In the genomic region with DNA sequence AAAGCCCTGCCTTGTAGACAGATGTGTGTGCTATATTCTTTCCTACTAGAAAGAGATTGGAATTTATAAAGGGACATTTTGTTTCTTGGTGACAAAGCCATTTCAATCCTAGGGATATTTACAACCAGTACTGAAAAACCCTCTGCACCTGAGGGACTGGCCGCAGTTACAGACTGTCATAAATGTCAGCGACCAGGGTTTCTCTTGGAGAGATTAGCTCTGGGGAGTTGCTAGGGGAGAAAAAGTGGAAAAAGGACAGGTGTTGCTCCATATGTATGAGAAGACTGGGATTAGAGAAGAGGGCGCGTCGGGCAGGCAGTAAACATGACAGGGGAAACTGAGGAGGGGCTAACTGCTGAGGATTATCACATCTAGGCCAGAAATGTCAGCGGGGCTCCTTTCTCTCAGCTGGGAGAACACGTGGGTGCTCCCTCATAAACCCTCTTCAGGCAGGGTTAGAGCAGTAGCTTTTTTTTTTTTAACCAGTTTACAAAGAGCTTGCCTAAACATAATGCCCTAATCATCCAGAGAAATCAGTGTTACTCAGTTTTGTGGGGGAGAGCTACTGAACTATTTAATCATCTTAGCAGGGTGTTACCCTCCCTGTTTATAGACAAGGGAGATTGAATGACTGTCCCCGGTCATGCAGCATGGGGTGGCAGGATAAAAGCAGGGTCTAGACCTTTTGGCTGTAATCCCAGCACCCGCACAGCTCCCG, we compare ENCODE assay signal across 14 cellular contexts. TPM values are rescaled to one million over a fixed set of nuclear protein-coding genes. Genes with fewer than 3 reads are reported as not detected.
DNase-seq lines count a peak whose midpoint lies in the region; ATAC-seq and TF ChIP-seq lines count a peak whose summit lies in the region.
"Had no signal": no experiment of that assay in that cellular context is flagged by ENCODE, and none has a peak within 500 bp of the region (broad histone marks: within the 10 kb centered on the region; RNA-seq: fewer than 3 reads in every experiment).

No MANE protein-coding gene starts in this region.

- TF ChIP-seq CTCF in hepatocyte (IDR thresholded peaks at IDR 0.05; ENCODE audit: poor library complexity) (no peak), prostate gland (IDR thresholded peaks at IDR 0.05) (no peak)
- no peak for TF ChIP-seq CTCF in activated CD8-positive, alpha-beta T cell treated with anti-CD3 and anti-CD28 coated beads for 36 hours (IDR thresholded peaks at IDR 0.05)

- H2AFZ ChIP-seq in hepatocyte, result no peak overlapping the region

- intact Hi-C loops in prostate gland (cut with DNase I), result no loop called here
- intact Hi-C loops in activated CD8-positive, alpha-beta T cell treated with anti-CD3 and anti-CD28 coated beads for 36 hours (cut with micrococcal nuclease), result no loop called here

- no peaks in the 10 kb centered on the region for H3K79me2 ChIP-seq in hepatocyte

- 43% methylated on average over 10 of the region's 10 CpGs for WGBS in hepatocyte (ENCODE audit: low lambda C conversion rate, missing lambda C conversion rate)
- WGBS in prostate gland, result 32% methylated on average over 10 of the region's 10 CpGs

- no peak for TF ChIP-seq POLR2A in prostate gland (IDR thresholded peaks at IDR 0.05)

- no peaks in the 10 kb centered on the region for H3K9me3 Mint-ChIP-seq in activated CD8-positive, alpha-beta T cell treated with anti-CD3 and anti-CD28 coated beads for 36 hours
- H3K9me3 Mint-ChIP-seq: activated B cell treated with CpG ODN at 0.5 μM for 24 hours had no signal

- H4K20me1 ChIP-seq in hepatocyte (ENCODE audit: insufficient read depth, poor library complexity, severe bottlenecking), result no peaks in the 10 kb centered on the region

- H3K9me2 ChIP-seq in hepatocyte (replicated peaks; ENCODE audit: insufficient read depth), result no peaks in the 10 kb centered on the region

- H3K4me3 ChIP-seq in hepatocyte, result no peak overlapping the region
- no peak overlapping the region for H3K4me3 ChIP-seq in prostate gland

- ATAC-seq in activated CD8-positive, alpha-beta T cell treated with anti-CD3 and anti-CD28 coated beads for 36 hours, result no peak

- peak; percentile 45 for DNase-seq in DMS 273 treated with DMSO at 0.1 percent for 48 hours (lab: John Stamatoyannopoulos, UW)
- peak; percentile 95 for DNase-seq in NCI-H82 (lab: John Stamatoyannopoulos, UW)
- DNase-seq in hepatocyte (ENCODE audit: low spot score), result peak; percentile 37
- DNase-seq in prostate gland (ENCODE audit: low spot score), result no peak
- no peak for DNase-seq in COLO829 (ENCODE audit: low spot score)
- DNase-seq in SKM-1 (lab: John Stamatoyannopoulos, UW; ENCODE audit: unreplicated experiment), result no peak
- DNase-seq in activated CD8-positive, alpha-beta T cell treated with anti-CD3 and anti-CD28 coated beads for 36 hours, result no peak
- no peak for DNase-seq in activated CD8-positive, alpha-beta memory T cell treated with anti-CD3 and anti-CD28 coated beads for 24 hours
- DNase-seq: activated B cell treated with CpG ODN at 0.5 μM for 24 hours, Calu3, immature natural killer cell, KBM-7, NCI-H1048, T-helper 1 cell had no signal

- peak overlapping the region; percentile 48 for H3K27ac ChIP-seq in hepatocyte
- H3K27ac ChIP-seq in prostate gland, result peak overlapping the region; percentile 77 to 84

- H3K4me1 ChIP-seq in hepatocyte (ENCODE audit: insufficient read depth), result peaks cover 7% of the 10 kb centered on the region
- H3K4me1 ChIP-seq in prostate gland (replicated peaks), result peaks cover 32% of the 10 kb centered on the region

- H3K27ac Mint-ChIP-seq in activated CD8-positive, alpha-beta T cell treated with anti-CD3 and anti-CD28 coated beads for 36 hours, result no peak overlapping the region
- H3K27ac Mint-ChIP-seq: activated B cell treated with CpG ODN at 0.5 μM for 24 hours, immature natural killer cell had no signal

- peak overlapping the region; percentile 3 for H3K4me2 ChIP-seq in hepatocyte

- no peaks in the 10 kb centered on the region for H3K27me3 ChIP-seq in hepatocyte
- no peaks in the 10 kb centered on the region for H3K27me3 ChIP-seq in prostate gland (replicated peaks; ENCODE audit: insufficient read depth)

- POLR2A ChIA-PET in activated CD8-positive, alpha-beta T cell treated with anti-CD3 and anti-CD28 coated beads for 36 hours (lab: Charles Lee), result interaction anchor here (0.8 kb wide), 1 partner anchor 186 kb away, joined by 3 read pairs; a partner anchor contains a TSS

- H3K4me1 Mint-ChIP-seq in activated CD8-positive, alpha-beta T cell treated with anti-CD3 and anti-CD28 coated beads for 36 hours (ENCODE audit: low read depth), result no peaks in the 10 kb centered on the region
- H3K4me1 Mint-ChIP-seq: immature natural killer cell had no signal

- no peak overlapping the region for H3K4me3 Mint-ChIP-seq in activated CD8-positive, alpha-beta T cell treated with anti-CD3 and anti-CD28 coated beads for 36 hours
- H3K4me3 Mint-ChIP-seq: activated B cell treated with CpG ODN at 0.5 μM for 24 hours, immature natural killer cell had no signal

- H3K9me3 ChIP-seq in hepatocyte (ENCODE audit: low read depth) (no peaks in the 10 kb centered on the region), prostate gland (no peaks in the 10 kb centered on the region)

- no peaks in the 10 kb centered on the region for H3K36me3 ChIP-seq in hepatocyte (replicated peaks; ENCODE audit: insufficient read depth, low read depth)
- H3K36me3 ChIP-seq in prostate gland, result no peaks in the 10 kb centered on the region

- CTCF ChIA-PET in activated CD8-positive, alpha-beta T cell treated with anti-CD3 and anti-CD28 coated beads for 36 hours (lab: Charles Lee), result no interaction called here

- H3K27me3 Mint-ChIP-seq in activated CD8-positive, alpha-beta T cell treated with anti-CD3 and anti-CD28 coated beads for 36 hours, result no peaks in the 10 kb centered on the region
- H3K27me3 Mint-ChIP-seq: activated B cell treated with CpG ODN at 0.5 μM for 24 hours had no signal

- H3K36me3 Mint-ChIP-seq in activated CD8-positive, alpha-beta T cell treated with anti-CD3 and anti-CD28 coated beads for 36 hours (ENCODE audit: low read depth), result no peaks in the 10 kb centered on the region

RNA-seq across cellular contexts. Expression of a gene that starts 35.1 kb away (rescaled TPM):
- total RNA-seq in hepatocyte (2.5 and 3.0 TPM in 2 replicates), prostate gland (100 to 1,000 TPM; 102 to 621 TPM)
- polyA plus RNA-seq in hepatocyte, result 1.6 and 1.8 TPM in 2 replicates
- 1 to 10 TPM; 4.7 to 7.0 TPM for total RNA-seq in activated CD8-positive, alpha-beta T cell treated with anti-CD3 and anti-CD28 coated beads for 36 hours

RNA-seq across cellular contexts. Expression of a gene that starts 58.4 kb away (rescaled TPM):
- total RNA-seq in hepatocyte (33.4 and 35.0 TPM in 2 replicates), prostate gland (10 to 100 TPM; 37.0 to 40.7 TPM)
- 18.3 and 25.0 TPM in 2 replicates for polyA plus RNA-seq in hepatocyte
- total RNA-seq in activated CD8-positive, alpha-beta T cell treated with anti-CD3 and anti-CD28 coated beads for 36 hours, result 10 to 100 TPM; 21.8 to 23.4 TPM

Comparison
In these comparisons a context has a peak if more than half of its experiments do, and no peak if none do; other contexts are left out.
1. DNase-seq: peak in DMS 273 treated with DMSO at 0.1 percent for 48 hours (single experiment), NCI-H82 (single experiment) and hepatocyte (single experiment); none in prostate gland (single experiment), COLO829 (single experiment), SKM-1 (single experiment), activated CD8-positive, alpha-beta T cell treated with anti-CD3 and anti-CD28 coated beads for 36 hours (single experiment) and activated CD8-positive, alpha-beta memory T cell treated with anti-CD3 and anti-CD28 coated beads for 24 hours (single experiment).
2. RNA of a gene that starts 35.1 kb away (total RNA-seq): 102 to 621 TPM in prostate gland; 4.7 to 7.0 TPM in activated CD8-positive, alpha-beta T cell treated with anti-CD3 and anti-CD28 coated beads for 36 hours and 2.5 to 3.0 TPM in hepatocyte; every median in the first group is over 10 times any median in the second.